In genomic region chr22:24995649-24996180, GRCh38 we compare ENCODE assay signal across 16 cellular contexts. TPM values are rescaled to one million over a fixed set of nuclear protein-coding genes. Genes with fewer than 3 reads are reported as not detected.
DNase-seq lines count a peak whose midpoint lies in the region; ATAC-seq, FAIRE-seq and TF ChIP-seq lines count a peak whose summit lies in the region.
"Had no signal": no experiment of that assay in that cellular context is flagged by ENCODE, and none has a peak within 500 bp of the region (broad histone marks: within the 10 kb centered on the region; RNA-seq: fewer than 3 reads in every experiment).

No MANE protein-coding gene starts in this region.

- no peak for TF ChIP-seq POLR2A in HepG2 (IDR thresholded peaks at IDR 0.05; ENCODE audit: insufficient read depth in 1 of 2, low read depth in 2 of 2, low read length in 2 of 2)
- TF ChIP-seq POLR2A in right lobe of liver (IDR thresholded peaks at IDR 0.05): no peak

- TF ChIP-seq RAD21 in HepG2 (CRISPR knock-in tag; IDR thresholded peaks at IDR 0.05): no peak

- no peaks in the 10 kb centered on the region for H3K27me3 ChIP-seq in HepG2 (ENCODE audit: control insufficient read depth in 1 of 2, insufficient read depth in 2 of 2, low read length in 2 of 2)
- no peaks in the 10 kb centered on the region for H3K27me3 ChIP-seq in right lobe of liver
- H3K27me3 ChIP-seq in keratinocyte (ENCODE audit: control insufficient read depth, extremely low read depth, insufficient read depth, low read length): no peaks in the 10 kb centered on the region
- H3K27me3 ChIP-seq: dorsolateral prefrontal cortex had no signal

- H4K20me1 ChIP-seq in HepG2 (ENCODE audit: insufficient read depth, low read length) (no peaks in the 10 kb centered on the region), keratinocyte (ENCODE audit: control insufficient read depth, extremely low read depth, insufficient read depth, low read length) (no peaks in the 10 kb centered on the region)

- TF ChIP-seq EP300 in HepG2 (IDR thresholded peaks at IDR 0.05; ENCODE audit: low read depth in 2 of 2, low read length in 2 of 2): no peak
- no peak for TF ChIP-seq EP300 in HepG2 (CRISPR knock-in tag; IDR thresholded peaks at IDR 0.05; ENCODE audit: borderline replicate concordance)

- TF ChIP-seq CTCF in HepG2 (CRISPR knock-in tag; IDR thresholded peaks at IDR 0.05) (no peak), right lobe of liver (IDR thresholded peaks at IDR 0.05) (no peak), RWPE1 (conservative IDR thresholded peaks at IDR 0.05; ENCODE audit: low read depth) (no peak), keratinocyte (optimal IDR thresholded peaks at IDR 0.05 in 1 of 3, IDR thresholded peaks at IDR 0.05 in 1 of 3, conservative IDR thresholded peaks at IDR 0.05 in 1 of 3; ENCODE audit: extremely low read depth in 1 of 3, insufficient read depth in 2 of 3, low read length in 3 of 3) (no peak)

- no peak overlapping the region for H3K9ac ChIP-seq in HepG2 (ENCODE audit: insufficient read depth, low read depth, low read length)
- H3K9ac ChIP-seq in keratinocyte (ENCODE audit: control insufficient read depth, extremely low read depth, insufficient read depth, low read length): peak overlapping the region; percentile 42

- H3K79me2 ChIP-seq in HepG2 (ENCODE audit: insufficient read depth, low read length): no peaks in the 10 kb centered on the region
- peaks cover 34% of the 10 kb centered on the region for H3K79me2 ChIP-seq in keratinocyte (ENCODE audit: control insufficient read depth, insufficient read depth, low read length)

- peak overlapping the region in 1 of 2 donors; percentile 75 for H3K27ac Mint-ChIP-seq in activated naive CD4-positive, alpha-beta T cell treated with anti-CD3 and anti-CD28 coated beads, Interleukin-2, amount 50 U/mL, for 72 hours

- FAIRE-seq in HepG2 (lab: Jason Lieb, UNC) (no peak), keratinocyte (lab: Jason Lieb, UNC) (peak; percentile 69)
- FAIRE-seq: GM12891 had no signal

- POLR2A ChIA-PET in HepG2 (lab: Yijun Ruan, JAX) (no interaction called here), RWPE1 (lab: Yijun Ruan, JAX; ENCODE audit: low non-redundant PET) (no interaction called here)

- H3K36me3 Mint-ChIP-seq in activated naive CD4-positive, alpha-beta T cell treated with anti-CD3 and anti-CD28 coated beads, Interleukin-2, amount 50 U/mL, for 72 hours: no peaks in the 10 kb centered on the region

- dilution Hi-C loops in keratinocyte (cut with MboI; ENCODE audit: extremely low pct_ligation_motif_present, low sequenced_read_pairs): no loop called here

- H3K27ac ChIP-seq in HepG2 (ENCODE audit: extremely low read length, insufficient read depth, low read length) (no peak overlapping the region), right lobe of liver (no peak overlapping the region), RWPE1 (peak overlapping the region; percentile 99), keratinocyte (ENCODE audit: control insufficient read depth, insufficient read depth, low read length) (peak overlapping the region; percentile 16)

- H3K9me1 ChIP-seq in keratinocyte (ENCODE audit: control insufficient read depth, extremely low read depth, insufficient read depth, low read length): peaks cover 4% of the 10 kb centered on the region

- H2AFZ ChIP-seq in HepG2 (ENCODE audit: low read length) (no peak overlapping the region), keratinocyte (ENCODE audit: control insufficient read depth, low read length) (no peak overlapping the region)

- CTCF ChIA-PET in HepG2 (lab: Yijun Ruan, JAX; ENCODE audit: low intra/inter-chr PET ratio, low total read pairs) (no interaction called here), RWPE1 (lab: Yijun Ruan, JAX) (interaction anchor here (1.0 kb wide), 1 partner anchor 53 kb away, joined by 5 read pairs; no protein-coding TSS in a partner anchor)

- no TSS peak for BruUV-seq in HepG2 (replicated peaks; lab: Mats Ljungman, UMichigan)

- intact Hi-C loops in HepG2 (cut with micrococcal nuclease; ENCODE audit: unreplicated experiment) (no loop called here), right lobe of liver (cut with DNase I) (no loop called here)

- H3K36me3 ChIP-seq in HepG2 (replicated peaks in 1 of 2; ENCODE audit: control insufficient read depth in 1 of 2, insufficient read depth in 2 of 2, low read length in 2 of 2) (no peaks in the 10 kb centered on the region), right lobe of liver (no peaks in the 10 kb centered on the region), keratinocyte (ENCODE audit: control insufficient read depth in 2 of 2, extremely low read depth in 1 of 2, insufficient read depth in 2 of 2, low read length in 2 of 2) (peaks cover 0 to 6% of the 10 kb centered on the region in 2 experiments)

- no peak overlapping the region for H3K4me3 ChIP-seq in HepG2 (replicated peaks in 1 of 3; ENCODE audit: insufficient read depth in 1 of 3, low read depth in 2 of 3, low read length in 3 of 3)
- no peak overlapping the region for H3K4me3 ChIP-seq in right lobe of liver
- H3K4me3 ChIP-seq in keratinocyte (ENCODE audit: control insufficient read depth in 2 of 3, extremely low read depth in 1 of 3, insufficient read depth in 2 of 3, low read depth in 1 of 3, low read length in 3 of 3): no peak overlapping the region
- H3K4me3 ChIP-seq: dorsolateral prefrontal cortex had no signal

- peaks cover 19% of the 10 kb centered on the region for H3K4me1 ChIP-seq in HepG2 (ENCODE audit: insufficient read depth, low read length)
- peaks cover 0 to 1% (median under 1%) of the 10 kb centered on the region in 4 donors for H3K4me1 ChIP-seq in right lobe of liver
- H3K4me1 ChIP-seq in keratinocyte (ENCODE audit: control insufficient read depth, extremely low read depth, insufficient read depth, low read length): peaks cover 60% of the 10 kb centered on the region

- H3K9me3 ChIP-seq in HepG2 (ENCODE audit: low read length) (no peaks in the 10 kb centered on the region), right lobe of liver (no peaks in the 10 kb centered on the region), keratinocyte (ENCODE audit: control insufficient read depth, low read depth, low read length) (no peaks in the 10 kb centered on the region)

- H3K4me2 ChIP-seq in HepG2 (ENCODE audit: low read depth, low read length) (no peak overlapping the region), keratinocyte (ENCODE audit: control insufficient read depth, extremely low read depth, insufficient read depth, low read depth, low read length) (peak overlapping the region; percentile 11)

- ATAC-seq in HepG2 (no peak), right lobe of liver (no peak), HG02759 (IDR thresholded peaks at IDR 0.05; ENCODE audit: unreplicated experiment) (no peak)
- ATAC-seq in activated naive CD4-positive, alpha-beta T cell treated with anti-CD3 and anti-CD28 coated beads, Interleukin-2, amount 50 U/mL, for 72 hours: no peak

- no peaks in the 10 kb centered on the region for H3K9me3 Mint-ChIP-seq in activated naive CD4-positive, alpha-beta T cell treated with anti-CD3 and anti-CD28 coated beads, Interleukin-2, amount 50 U/mL, for 72 hours

- DNase-seq in HepG2 (ENCODE audit: low spot score) (no peak), right lobe of liver (no peak), RWPE1 (ENCODE audit: low spot score) (no peak), keratinocyte (ENCODE audit: low read depth, low spot score) (no peak), cortex of kidney (lab: John Stamatoyannopoulos, UW) (no peak), Ammon's horn (ENCODE audit: low spot score) (no peak)
- no peak for DNase-seq in activated naive CD4-positive, alpha-beta T cell treated with anti-CD3 and anti-CD28 coated beads, Interleukin-2, amount 50 U/mL, for 72 hours (ENCODE audit: low spot score in 2 of 2)
- DNase-seq: dorsolateral prefrontal cortex, KG1, NCI-H1694 treated with DMSO at 0.1 percent for 48 hours, posterior cingulate gyrus had no signal

- 100% methylated on average over 1 of the region's 2 CpGs for WGBS in HepG2 (ENCODE audit: low lambda C conversion rate)
- 100% methylated on average over 1 of the region's 2 CpGs for WGBS in right lobe of liver (ENCODE audit: insufficient coverage, low coverage, low lambda C conversion rate, missing lambda C conversion rate)

- in situ Hi-C loops in HepG2 (cut with HindIII; ENCODE audit: extremely low pct_ligation_motif_present, low pct_unique_long_range_greater_than_20kb): no loop called here

RNA-seq across cellular contexts. Expression of gene KIAA1671, which starts 43.2 kb away (rescaled TPM):
- total RNA-seq in HepG2 (2016; rRNA removed; fragmentation: Illumina TruSeq; extraction: Trizol) (12.0 and 13.5 TPM in 2 replicates), right lobe of liver (10 to 100 TPM; 31.1 to 56.6 (median 39.2) TPM)
- total RNA-seq in HepG2 (2016; cell fraction: cytosol; rRNA removed; fragmentation: Illumina TruSeq; extraction: Trizol; ENCODE audit: low read depth): 1.2 and 1.5 TPM in 2 replicates
- 10.6 and 12.4 TPM in 2 replicates for total RNA-seq in HepG2 (2016; cell fraction: insoluble cytoplasmic fraction; rRNA removed; fragmentation: Illumina TruSeq; extraction: Trizol)
- 5.9 TPM in 2 replicates for total RNA-seq in HepG2 (2016; cell fraction: membrane; rRNA removed; fragmentation: Illumina TruSeq; extraction: Trizol)
- total RNA-seq in HepG2 (2016; cell fraction: nucleus; rRNA removed; fragmentation: Illumina TruSeq; extraction: Trizol): 18.9 and 21.9 TPM in 2 replicates
- polyA plus RNA-seq in HepG2 (2011; rRNA removed) (13.6 and 13.7 TPM in 2 replicates), keratinocyte (15.3 to 17.4 TPM (median 15.4 TPM) in 3 replicates)
- polyA plus RNA-seq in HepG2 (2011; cell fraction: cytosol; rRNA removed): 6.1 and 8.9 TPM in 2 replicates
- polyA plus RNA-seq in HepG2 (2011; cell fraction: nucleus; rRNA removed): 14.1 and 14.4 TPM in 2 replicates
- 8.2 and 9.7 TPM in 2 replicates for polyA plus RNA-seq in HepG2 (2012)
- 0.76 and 0.78 TPM in 2 replicates for polyA plus RNA-seq in HepG2 (2016; cell fraction: cytosol; fragmentation: Illumina TruSeq; extraction: Trizol; ENCODE audit: low read depth)
- 10.8 and 14.0 TPM in 2 replicates for polyA plus RNA-seq in HepG2 (2016; cell fraction: insoluble cytoplasmic fraction; fragmentation: Illumina TruSeq; extraction: Trizol; ENCODE audit: low read depth)
- polyA plus RNA-seq in HepG2 (2016; cell fraction: membrane; fragmentation: Illumina TruSeq; extraction: Trizol; ENCODE audit: low read depth): 2.0 and 2.7 TPM in 2 replicates
- polyA plus RNA-seq in HepG2 (2016; cell fraction: nucleus; fragmentation: Illumina TruSeq; extraction: Trizol; ENCODE audit: insufficient read depth, low read depth): 16.4 and 16.6 TPM in 2 replicates
- polyA minus RNA-seq in HepG2 (2011; rRNA and poly(A)+ RNA removed; ENCODE audit: low replicate concordance): 20.3 and 22.7 TPM in 2 replicates
- polyA minus RNA-seq in HepG2 (2011; cell fraction: cytosol; rRNA and poly(A)+ RNA removed): 12.7 and 14.7 TPM in 2 replicates
- 27.4 and 35.6 TPM in 2 replicates for polyA minus RNA-seq in HepG2 (2011; cell fraction: nucleus; rRNA and poly(A)+ RNA removed)
- polyA plus RNA-seq in keratinocyte (2011; ENCODE audit: low read depth): 10.4 TPM
- polyA plus RNA-seq in keratinocyte (2011; cell fraction: cytosol; rRNA removed): 15.3 and 19.5 TPM in 2 replicates
- 49.4 and 50.0 TPM in 2 replicates for polyA plus RNA-seq in keratinocyte (2011; cell fraction: nucleus; rRNA removed)
- 16.1 and 19.0 TPM in 2 replicates for polyA plus RNA-seq in keratinocyte (2012; ENCODE audit: low replicate concordance)
- polyA minus RNA-seq in keratinocyte: 36.5 to 48.2 TPM (median 39.6 TPM) in 3 replicates
- polyA minus RNA-seq in keratinocyte (2011; cell fraction: cytosol; rRNA and poly(A)+ RNA removed): 24.7 TPM
- 62.6 and 98.8 TPM in 2 replicates for polyA minus RNA-seq in keratinocyte (2011; cell fraction: nucleus; rRNA and poly(A)+ RNA removed)
- 10 to 100 TPM in 1 of 2 donors, 1 to 10 TPM in 1; 2.0 to 22.0 TPM for total RNA-seq in activated naive CD4-positive, alpha-beta T cell treated with anti-CD3 and anti-CD28 coated beads, Interleukin-2, amount 50 U/mL, for 72 hours

RNA-seq across cellular contexts. Expression of gene LHFPL7, which starts 49.2 kb away (rescaled TPM):
- total RNA-seq in HepG2 (2016; rRNA removed; fragmentation: Illumina TruSeq; extraction: Trizol): not detected in 2 replicates
- not detected in 2 replicates for total RNA-seq in HepG2 (2016; cell fraction: cytosol; rRNA removed; fragmentation: Illumina TruSeq; extraction: Trizol; ENCODE audit: low read depth)
- total RNA-seq in HepG2 (2016; cell fraction: insoluble cytoplasmic fraction; rRNA removed; fragmentation: Illumina TruSeq; extraction: Trizol): not detected in 2 replicates
- total RNA-seq in HepG2 (2016; cell fraction: membrane; rRNA removed; fragmentation: Illumina TruSeq; extraction: Trizol): not detected in 2 replicates
- total RNA-seq in HepG2 (2016; cell fraction: nucleus; rRNA removed; fragmentation: Illumina TruSeq; extraction: Trizol): not detected in 2 replicates
- polyA plus RNA-seq in HepG2 (2011; rRNA removed): not detected in 2 replicates
- polyA plus RNA-seq in HepG2 (2011; cell fraction: cytosol; rRNA removed): not detected in 2 replicates
- not detected in 2 replicates for polyA plus RNA-seq in HepG2 (2011; cell fraction: nucleus; rRNA removed)
- polyA plus RNA-seq in HepG2 (2012): not detected in 2 replicates
- polyA plus RNA-seq in HepG2 (2016; cell fraction: cytosol; fragmentation: Illumina TruSeq; extraction: Trizol; ENCODE audit: low read depth): not detected in 2 replicates
- polyA plus RNA-seq in HepG2 (2016; cell fraction: insoluble cytoplasmic fraction; fragmentation: Illumina TruSeq; extraction: Trizol; ENCODE audit: low read depth): not detected in 2 replicates
- not detected in 2 replicates for polyA plus RNA-seq in HepG2 (2016; cell fraction: membrane; fragmentation: Illumina TruSeq; extraction: Trizol; ENCODE audit: low read depth)
- polyA plus RNA-seq in HepG2 (2016; cell fraction: nucleus; fragmentation: Illumina TruSeq; extraction: Trizol; ENCODE audit: insufficient read depth, low read depth): not detected in 2 replicates
- polyA minus RNA-seq in HepG2 (2011; rRNA and poly(A)+ RNA removed; ENCODE audit: low replicate concordance): not detected in 2 replicates
- not detected in 2 replicates for polyA minus RNA-seq in HepG2 (2011; cell fraction: cytosol; rRNA and poly(A)+ RNA removed)
- not detected in 2 replicates for polyA minus RNA-seq in HepG2 (2011; cell fraction: nucleus; rRNA and poly(A)+ RNA removed)
- total RNA-seq in right lobe of liver: not detected
- polyA plus RNA-seq in keratinocyte: not detected in 3 replicates
- polyA plus RNA-seq in keratinocyte (2011; ENCODE audit: low read depth): not detected
- polyA plus RNA-seq in keratinocyte (2011; cell fraction: cytosol; rRNA removed): not detected in 2 replicates
- polyA plus RNA-seq in keratinocyte (2011; cell fraction: nucleus; rRNA removed): not detected in 2 replicates
- polyA plus RNA-seq in keratinocyte (2012; ENCODE audit: low replicate concordance): not detected in 2 replicates
- polyA minus RNA-seq in keratinocyte: not detected in 3 replicates
- polyA minus RNA-seq in keratinocyte (2011; cell fraction: cytosol; rRNA and poly(A)+ RNA removed): not detected
- not detected in 2 replicates for polyA minus RNA-seq in keratinocyte (2011; cell fraction: nucleus; rRNA and poly(A)+ RNA removed)
- not detected for total RNA-seq in activated naive CD4-positive, alpha-beta T cell treated with anti-CD3 and anti-CD28 coated beads, Interleukin-2, amount 50 U/mL, for 72 hours
- total RNA-seq: Daoy, dorsolateral prefrontal cortex, mononuclear cell, urinary bladder had no signal
- polyA plus RNA-seq: urinary bladder had no signal

Comparison
In these comparisons a context has a peak if more than half of its experiments do, and no peak if none do; other contexts are left out.
1. H3K27ac ChIP-seq: peak in RWPE1 (single experiment) and keratinocyte (single experiment); none in HepG2 (single experiment) and right lobe of liver (0 of 3).